ENCODE assay signal across 26 cellular contexts in the genomic region with DNA sequence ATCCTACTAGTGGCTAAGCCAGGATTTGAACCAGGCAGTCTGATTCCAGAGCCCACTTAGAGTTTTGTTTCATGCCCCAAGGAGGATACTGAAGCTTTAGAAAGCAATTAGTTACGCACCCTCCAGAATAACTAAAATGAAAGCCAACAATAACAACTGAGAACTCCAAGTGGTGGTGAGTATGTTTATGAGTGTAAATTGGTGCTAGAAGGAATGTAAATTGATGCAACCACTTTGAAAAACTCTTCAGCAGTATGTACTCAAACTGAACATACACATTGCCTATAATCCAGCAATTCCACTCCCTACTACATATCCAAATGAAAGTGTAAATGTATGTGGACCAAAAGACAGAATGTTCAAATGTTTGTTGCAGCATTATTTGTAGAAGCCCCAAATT.
"Had no signal": no experiment of that assay in that cellular context is flagged by ENCODE, and none has a peak within 500 bp of the region (broad histone marks: within the 10 kb centered on the region; RNA-seq: fewer than 3 reads in every experiment).

No MANE protein-coding gene starts in this region.

- DNase-seq: effector CD8-positive, alpha-beta T cell; endodermal cell; foreskin fibroblast; heart left ventricle; kidney; stimulated activated CD4-positive, alpha-beta T cell treated with anti-CD3 and anti-CD28 coated beads, Interleukin-12 subunit alpha, Interleukin-12 subunit beta, amount 100 ng/mL, for 4 hours; stimulated activated CD4-positive, alpha-beta T cell treated with anti-CD3 and anti-CD28 coated beads, Interleukin-1b, Interleukin-23, amount 100 ng/mL, for 48 hours; stimulated activated CD4-positive, alpha-beta T cell treated with anti-CD3 and anti-CD28 coated beads, Interleukin-4, amount 100 ng/mL, for 1 hour; stimulated activated CD8-positive, alpha-beta memory T cell treated with anti-CD3 and anti-CD28 coated beads, Interleukin-4, amount 100 ng/mL, for 48 hours; stimulated activated naive CD4-positive, alpha-beta T cell; stomach; thyroid gland; trophoblast cell had no signal

- H3K4me2 ChIP-seq: hepatocyte, smooth muscle cell had no signal

- H3K4me3 ChIP-seq: gastroesophageal sphincter, heart left ventricle, hepatocyte, lung, right atrium auricular region, smooth muscle cell, stomach, thyroid gland, vagina had no signal

- H3K36me3 ChIP-seq: gastroesophageal sphincter, heart left ventricle, neutrophil, right atrium auricular region, stomach, thyroid gland, vagina had no signal

- H3K4me1 ChIP-seq: gastroesophageal sphincter, heart left ventricle, right atrium auricular region, stomach, thyroid gland, vagina had no signal

- H3K79me2 ChIP-seq: hepatocyte, parathyroid adenoma had no signal

- H3K9me3 ChIP-seq: neutrophil, thyroid gland had no signal

- ATAC-seq: esophagus mucosa; gastroesophageal sphincter; heart left ventricle; left lobe of liver; natural killer cell treated with Interleukin-12 subunit alpha and Interleukin-12 subunit beta and Interleukin-15 and Interleukin-18, amount 100 ng/mL, for 72 hours; sciatic nerve had no signal

- H3K27ac ChIP-seq: epithelial cell of prostate, gastroesophageal sphincter, heart left ventricle, hepatocyte, neutrophil, parathyroid adenoma, right atrium auricular region, stomach, thyroid gland, vagina had no signal

- H2AFZ ChIP-seq: hepatocyte had no signal

- H3K27me3 ChIP-seq: gastroesophageal sphincter, right atrium auricular region, stomach, thyroid gland, vagina had no signal
